In the genomic region with DNA sequence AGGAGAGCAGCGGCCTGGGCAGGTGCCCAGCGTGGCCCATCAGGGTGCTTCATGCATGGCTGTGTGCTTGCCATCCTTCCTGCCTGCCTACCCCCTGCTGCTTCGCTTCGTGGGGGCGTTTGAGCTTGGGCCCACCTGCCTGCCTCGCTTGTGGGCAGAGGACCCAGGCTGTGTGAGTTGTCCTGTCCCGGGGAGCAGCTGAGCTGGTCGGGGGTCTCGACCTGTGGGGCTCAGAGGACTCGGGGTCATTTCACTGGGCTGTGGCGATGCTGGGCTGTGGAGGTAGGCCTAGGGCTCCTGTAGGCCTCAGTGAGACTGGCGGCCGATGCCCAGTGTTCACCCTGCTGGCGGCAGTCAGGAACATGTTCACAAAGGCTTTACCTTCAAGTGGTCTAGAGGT, we compare ENCODE assay signal across 1 cellular context.
TF ChIP-seq lines count a peak whose summit lies in the region.

No MANE protein-coding gene starts in this region.

TF ChIP-seq in IMR-90, 13 proteins besides CTCF, POLR2A, EP300 and RAD21:
- TF ChIP-seq, protein P1, sequence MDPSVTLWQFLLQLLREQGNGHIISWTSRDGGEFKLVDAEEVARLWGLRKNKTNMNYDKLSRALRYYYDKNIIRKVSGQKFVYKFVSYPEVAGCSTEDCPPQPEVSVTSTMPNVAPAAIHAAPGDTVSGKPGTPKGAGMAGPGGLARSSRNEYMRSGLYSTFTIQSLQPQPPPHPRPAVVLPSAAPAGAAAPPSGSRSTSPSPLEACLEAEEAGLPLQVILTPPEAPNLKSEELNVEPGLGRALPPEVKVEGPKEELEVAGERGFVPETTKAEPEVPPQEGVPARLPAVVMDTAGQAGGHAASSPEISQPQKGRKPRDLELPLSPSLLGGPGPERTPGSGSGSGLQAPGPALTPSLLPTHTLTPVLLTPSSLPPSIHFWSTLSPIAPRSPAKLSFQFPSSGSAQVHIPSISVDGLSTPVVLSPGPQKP (IDR thresholded peaks at IDR 0.05; ENCODE audit: borderline replicate concordance, low read depth, low read length), result no peak
